19 cellular contexts compared by ENCODE assay signal in genomic region chr16:17499223-17499902, GRCh38.
"Had no signal": no experiment of that assay in that cellular context is flagged by ENCODE, and none has a peak within 500 bp of the region (broad histone marks: within the 10 kb centered on the region; RNA-seq: fewer than 3 reads in every experiment).

No MANE protein-coding gene starts in this region.

- ATAC-seq: gastrocnemius medialis; heart right ventricle; left lobe of liver; naive thymus-derived CD4-positive, alpha-beta T cell; sciatic nerve had no signal

- H3K27ac ChIP-seq: colonic mucosa, gastrocnemius medialis, heart right ventricle, parathyroid adenoma, prostate gland, skin epidermis, uterus had no signal

- H2AFZ ChIP-seq: parathyroid adenoma had no signal

- H3K4me3 Mint-ChIP-seq: naive thymus-derived CD4-positive, alpha-beta T cell; nephron progenitor cell; type B pancreatic cell had no signal

- H3K9ac ChIP-seq: parathyroid adenoma had no signal

- H3K79me2 ChIP-seq: parathyroid adenoma had no signal

- H3K4me3 ChIP-seq: colonic mucosa, gastrocnemius medialis, heart right ventricle, prostate gland, skin epidermis, uterus had no signal

- H3K4me1 ChIP-seq: colonic mucosa, gastrocnemius medialis, heart right ventricle, parathyroid adenoma, prostate gland, uterus had no signal

- FAIRE-seq: endothelial cell of umbilical vein had no signal

- H3K9me3 ChIP-seq: colonic mucosa, gastrocnemius medialis, heart right ventricle, prostate gland, uterus had no signal

- H3K27ac Mint-ChIP-seq: naive thymus-derived CD4-positive, alpha-beta T cell; nephron progenitor cell; type B pancreatic cell had no signal

- DNase-seq: colonic mucosa; dermis blood vessel endothelial cell; erythroblast; gastrocnemius medialis; heart right ventricle; islet precursor cell; mammary epithelial cell; naive thymus-derived CD4-positive, alpha-beta T cell; nephron progenitor cell; stimulated activated CD4-positive, alpha-beta T cell treated with anti-CD3 and anti-CD28 coated beads, Interleukin-12 subunit alpha, Interleukin-12 subunit beta, amount 100 ng/mL, for 4 hours; stimulated activated naive CD4-positive, alpha-beta T cell treated with Interleukin-2 at 50 U/mL for 16 hours; uterus had no signal

- H3K9me3 Mint-ChIP-seq: type B pancreatic cell had no signal

- H3K27me3 ChIP-seq: colonic mucosa, gastrocnemius medialis, uterus had no signal

- H3K36me3 ChIP-seq: colonic mucosa, gastrocnemius medialis, heart right ventricle, prostate gland, uterus had no signal

- H3K36me3 Mint-ChIP-seq: naive thymus-derived CD4-positive, alpha-beta T cell; type B pancreatic cell had no signal

- H3K4me1 Mint-ChIP-seq: naive thymus-derived CD4-positive, alpha-beta T cell; nephron progenitor cell had no signal
